In genomic region chr17:36482611-36483504, GRCh38 we compare ENCODE assay signal across 8 cellular contexts. TPM values are rescaled to one million over a fixed set of nuclear protein-coding genes. Genes with fewer than 3 reads are reported as not detected.
A peak's percentile ranks its signal among the peaks of the same experiment; 100 is the strongest.
DNase-seq lines count a peak whose midpoint lies in the region; ATAC-seq and TF ChIP-seq lines count a peak whose summit lies in the region.

No MANE protein-coding gene starts in this region.

- intact Hi-C loops in activated T-helper 2 cell treated with anti-CD3 and anti-CD28 coated beads, Interferon-gamma antibody, Interleukin-2, Interleukin-4, amounts not matched to agents 10 μg/mL and 5 μg/mL and 100 μg/mL, durations not matched to agents 14 hours and 24 hours and 36 hours (cut with micrococcal nuclease), result loop anchor here (5.0 kb wide), 1 partner anchor 516 kb away; no protein-coding TSS in a partner anchor

- POLR2A ChIA-PET in naive thymus-derived CD8-positive, alpha-beta T cell (lab: Charles Lee), result interaction anchor here (0.5 to 1.6 kb wide), 3 partner anchors 10 to 104 kb away, joined by 3 to 7 read pairs (median 5); no protein-coding TSS in a partner anchor

- H3K9me3 Mint-ChIP-seq in IgD-negative memory B cell, result no peaks in the 10 kb centered on the region
- H3K9me3 Mint-ChIP-seq in activated T-helper 2 cell treated with anti-CD3 and anti-CD28 coated beads, Interferon-gamma antibody, Interleukin-2, Interleukin-4, amounts not matched to agents 10 μg/mL and 5 μg/mL and 100 μg/mL, durations not matched to agents 14 hours and 24 hours and 36 hours, result no peaks in the 10 kb centered on the region
- no peaks in the 10 kb centered on the region for H3K9me3 Mint-ChIP-seq in naive thymus-derived CD8-positive, alpha-beta T cell

- peaks cover 4% of the 10 kb centered on the region for H3K36me3 Mint-ChIP-seq in IgD-negative memory B cell
- peaks cover 8% of the 10 kb centered on the region for H3K36me3 Mint-ChIP-seq in activated T-helper 2 cell treated with anti-CD3 and anti-CD28 coated beads, Interferon-gamma antibody, Interleukin-2, Interleukin-4, amounts not matched to agents 10 μg/mL and 5 μg/mL and 100 μg/mL, durations not matched to agents 14 hours and 24 hours and 36 hours (ENCODE audit: low read depth)
- H3K36me3 Mint-ChIP-seq in naive thymus-derived CD8-positive, alpha-beta T cell, result peaks cover 0 to 4% (median 2%) of the 10 kb centered on the region in 3 donors

- peak overlapping the region; percentile 52 to 84 (median 74) for H3K4me3 Mint-ChIP-seq in IgD-negative memory B cell
- H3K4me3 Mint-ChIP-seq in activated T-helper 2 cell treated with anti-CD3 and anti-CD28 coated beads, Interferon-gamma antibody, Interleukin-2, Interleukin-4, amounts not matched to agents 10 μg/mL and 5 μg/mL and 100 μg/mL, durations not matched to agents 14 hours and 24 hours and 36 hours (ENCODE audit: low read depth), result peak overlapping the region; percentile 27
- peak overlapping the region; percentile 63 to 85 (median 80) for H3K4me3 Mint-ChIP-seq in naive thymus-derived CD8-positive, alpha-beta T cell

- H3K27ac Mint-ChIP-seq in IgD-negative memory B cell, result peak overlapping the region in 2 of 3 donors; percentile 30 to 46
- H3K27ac Mint-ChIP-seq in activated T-helper 2 cell treated with anti-CD3 and anti-CD28 coated beads, Interferon-gamma antibody, Interleukin-2, Interleukin-4, amounts not matched to agents 10 μg/mL and 5 μg/mL and 100 μg/mL, durations not matched to agents 14 hours and 24 hours and 36 hours, result no peak overlapping the region
- peak overlapping the region in 3 of 10 donors; percentile 59 to 73 (median 67) for H3K27ac Mint-ChIP-seq in naive thymus-derived CD8-positive, alpha-beta T cell

- TF ChIP-seq CTCF in Peyer's patch (IDR thresholded peaks at IDR 0.05) (peak; percentile 65 to 95 (median 86)), fibroblast of pulmonary artery (IDR thresholded peaks at IDR 0.05; ENCODE audit: low read length, missing control alignments) (peak; percentile 56)

- H3K4me1 ChIP-seq in Peyer's patch, result peaks cover 0 to 26% (median 13%) of the 10 kb centered on the region in 4 donors

- H3K27me3 Mint-ChIP-seq in IgD-negative memory B cell, result peaks cover 23% of the 10 kb centered on the region
- H3K27me3 Mint-ChIP-seq in activated T-helper 2 cell treated with anti-CD3 and anti-CD28 coated beads, Interferon-gamma antibody, Interleukin-2, Interleukin-4, amounts not matched to agents 10 μg/mL and 5 μg/mL and 100 μg/mL, durations not matched to agents 14 hours and 24 hours and 36 hours (ENCODE audit: low read depth), result peaks cover 22% of the 10 kb centered on the region
- H3K27me3 Mint-ChIP-seq in naive thymus-derived CD8-positive, alpha-beta T cell, result peaks cover 5 to 26% (median 13%) of the 10 kb centered on the region in 5 donors

- H3K27me3 ChIP-seq in Peyer's patch, result no peaks in the 10 kb centered on the region

- peaks cover 7 to 15% (median 13%) of the 10 kb centered on the region in 3 donors for H3K4me1 Mint-ChIP-seq in IgD-negative memory B cell
- H3K4me1 Mint-ChIP-seq in activated T-helper 2 cell treated with anti-CD3 and anti-CD28 coated beads, Interferon-gamma antibody, Interleukin-2, Interleukin-4, amounts not matched to agents 10 μg/mL and 5 μg/mL and 100 μg/mL, durations not matched to agents 14 hours and 24 hours and 36 hours (ENCODE audit: low read depth), result peaks cover 18% of the 10 kb centered on the region
- peaks cover 12 to 40% (median 34%) of the 10 kb centered on the region in 4 donors for H3K4me1 Mint-ChIP-seq in naive thymus-derived CD8-positive, alpha-beta T cell

- TF ChIP-seq POLR2A in Peyer's patch (IDR thresholded peaks at IDR 0.05), result no peak

- H3K4me3 ChIP-seq in Peyer's patch (peak overlapping the region; percentile 20 to 53 (median 46)), fibroblast of pulmonary artery (replicated peaks; ENCODE audit: low read depth, low read length) (peak overlapping the region; percentile 38)

- DNase-seq in ELF-1 (ENCODE audit: low read depth, low spot score), result peak; percentile 95
- peak; percentile 63 to 89 (median 88) for DNase-seq in Peyer's patch
- DNase-seq in activated T-helper 2 cell treated with anti-CD3 and anti-CD28 coated beads, Interferon-gamma antibody, Interleukin-2, Interleukin-4, amounts not matched to agents 10 μg/mL and 5 μg/mL and 100 μg/mL, durations not matched to agents 14 hours and 24 hours and 36 hours (ENCODE audit: low spot score), result peak; percentile 73
- peak; percentile 81 for DNase-seq in fibroblast of pulmonary artery (ENCODE audit: low read depth)
- peak; percentile 55 to 82 (median 78) for DNase-seq in naive thymus-derived CD8-positive, alpha-beta T cell
- peak; percentile 52 to 73 for DNase-seq in stimulated activated CD8-positive, alpha-beta memory T cell treated with anti-CD3 and anti-CD28 coated beads, Interleukin-7, amount 100 ng/mL, for 4 hours (ENCODE audit: low read depth in 2 of 2)

- peak; percentile 52 to 71 for ATAC-seq in naive thymus-derived CD8-positive, alpha-beta T cell
- no peak for ATAC-seq in GM21619 (IDR thresholded peaks at IDR 0.05; ENCODE audit: unreplicated experiment)

- no peaks in the 10 kb centered on the region for H3K36me3 ChIP-seq in Peyer's patch

- peak overlapping the region in 1 of 4 donors; percentile 11 for H3K27ac ChIP-seq in Peyer's patch

- no peaks in the 10 kb centered on the region for H3K9me3 ChIP-seq in Peyer's patch

RNA-seq across cellular contexts. Expression of gene ZNHIT3, which starts 3.6 kb away (rescaled TPM):
- polyA plus RNA-seq in IgD-negative memory B cell, result 88.1 TPM
- 10 to 100 TPM; 13.8 to 29.7 (median 17.9) TPM for total RNA-seq in Peyer's patch
- total RNA-seq in activated T-helper 2 cell treated with anti-CD3 and anti-CD28 coated beads, Interferon-gamma antibody, Interleukin-2, Interleukin-4, amounts not matched to agents 10 μg/mL and 5 μg/mL and 100 μg/mL, durations not matched to agents 14 hours and 24 hours and 36 hours, result 46.8 and 48.2 TPM in 2 replicates
- total RNA-seq in naive thymus-derived CD8-positive, alpha-beta T cell, result 10 to 100 TPM; 70.0 to 71.6 TPM
- 10 to 100 TPM; 89.1 to 98.8 (median 91.2) TPM for polyA plus RNA-seq in naive thymus-derived CD8-positive, alpha-beta T cell

RNA-seq across cellular contexts. Expression of gene MYO19, which starts 51.8 kb away (rescaled TPM):
- polyA plus RNA-seq in IgD-negative memory B cell, result 4.2 TPM
- 100 to 1,000 TPM; 150 to 286 (median 213) TPM for total RNA-seq in Peyer's patch
- total RNA-seq in activated T-helper 2 cell treated with anti-CD3 and anti-CD28 coated beads, Interferon-gamma antibody, Interleukin-2, Interleukin-4, amounts not matched to agents 10 μg/mL and 5 μg/mL and 100 μg/mL, durations not matched to agents 14 hours and 24 hours and 36 hours, result 150 and 155 TPM in 2 replicates
- 10 to 100 TPM; 73.1 to 74.2 TPM for total RNA-seq in naive thymus-derived CD8-positive, alpha-beta T cell
- polyA plus RNA-seq in naive thymus-derived CD8-positive, alpha-beta T cell, result 1 to 10 TPM; 2.3 to 4.6 (median 4.6) TPM

RNA-seq across cellular contexts. Expression of gene PIGW, which starts 51.9 kb away (rescaled TPM):
- 7.9 TPM for polyA plus RNA-seq in IgD-negative memory B cell
- total RNA-seq in Peyer's patch, result 1 to 10 TPM in 3 of 4 donors, not detected in 1; 2.5 to 4.4 (median 4.3) TPM
- total RNA-seq in activated T-helper 2 cell treated with anti-CD3 and anti-CD28 coated beads, Interferon-gamma antibody, Interleukin-2, Interleukin-4, amounts not matched to agents 10 μg/mL and 5 μg/mL and 100 μg/mL, durations not matched to agents 14 hours and 24 hours and 36 hours, result 22.6 and 23.6 TPM in 2 replicates
- 10 to 100 TPM in 1 of 2 experiments, 1 to 10 TPM in 1; 9.5 to 11.4 TPM for total RNA-seq in naive thymus-derived CD8-positive, alpha-beta T cell
- 10 to 100 TPM; 10.2 to 14.9 (median 11.2) TPM for polyA plus RNA-seq in naive thymus-derived CD8-positive, alpha-beta T cell

Comparison
In these comparisons a context has a peak if more than half of its experiments do, and no peak if none do; other contexts are left out.
1. H3K4me3 Mint-ChIP-seq: peak in every context shown above with its lines; median percentile 80 in naive thymus-derived CD8-positive, alpha-beta T cell; 74 in IgD-negative memory B cell; 27 in activated T-helper 2 cell treated with anti-CD3 and anti-CD28 coated beads, Interferon-gamma antibody, Interleukin-2, Interleukin-4, amounts not matched to agents 10 μg/mL and 5 μg/mL and 100 μg/mL, durations not matched to agents 14 hours and 24 hours and 36 hours.